ENCODE assay signal across 15 cellular contexts in the genomic region with DNA sequence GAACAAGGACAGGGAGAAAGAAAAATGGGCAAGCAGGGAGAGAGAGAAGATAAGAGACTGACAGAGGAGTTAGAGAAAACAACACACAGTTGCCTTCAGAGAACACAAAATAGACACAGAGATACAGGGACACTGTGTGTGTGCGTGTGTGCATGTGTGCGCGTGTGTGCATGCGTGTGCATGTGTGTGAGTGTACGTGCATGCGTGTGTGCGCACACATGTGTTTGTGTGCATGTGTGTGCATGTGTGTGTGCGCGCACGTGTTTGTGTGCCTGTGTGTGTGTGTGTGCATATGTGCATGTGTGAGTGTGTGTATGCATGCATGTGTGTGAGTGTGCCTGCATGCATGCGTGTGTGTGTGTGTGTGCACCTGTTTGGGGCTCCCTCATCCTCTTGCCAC. TPM values are rescaled to one million over a fixed set of nuclear protein-coding genes. Genes with fewer than 3 reads are reported as not detected.
DNase-seq lines count a peak whose midpoint lies in the region; ATAC-seq and TF ChIP-seq lines count a peak whose summit lies in the region.
"Had no signal": no experiment of that assay in that cellular context is flagged by ENCODE, and none has a peak within 500 bp of the region (broad histone marks: within the 10 kb centered on the region; RNA-seq: fewer than 3 reads in every experiment).

No MANE protein-coding gene starts in this region.

- no peak overlapping the region for H2BK5ac ChIP-seq in trophoblast cell (ENCODE audit: low read depth, low read length, poor library complexity)

- no peaks in the 10 kb centered on the region for H4K20me1 ChIP-seq in PC-9 (ENCODE audit: insufficient read depth)

- 0 out of 2 replicates have a peak, but pooled peaks cover 6% of the 10 kb centered on the region for H3K79me2 ChIP-seq in PC-9 (ENCODE audit: low read depth)
- H3K79me2 ChIP-seq in trophoblast cell (ENCODE audit: control insufficient read depth, insufficient read depth, low read length, poor library complexity): no peaks in the 10 kb centered on the region

- H3K9me3 Mint-ChIP-seq in T-helper 2 cell treated with Interferon-gamma antibody and Interleukin-4, amounts not matched to agents 5 μg/mL and 100 μg/mL, for 36 hours: no peaks in the 10 kb centered on the region
- H3K9me3 Mint-ChIP-seq in central memory CD8-positive, alpha-beta T cell: no peaks in the 10 kb centered on the region

- no CpG with 5 or more reads among the region's 11 CpGs for WGBS in trophoblast cell (ENCODE audit: extremely low coverage, insufficient coverage, insufficient read length)

- H3F3A ChIP-seq in PC-9 (ENCODE audit: insufficient read depth, low read depth): peaks cover 47% of the 10 kb centered on the region

- peaks cover 41% of the 10 kb centered on the region for H3K4me1 ChIP-seq in PC-9 (replicated peaks; ENCODE audit: insufficient read depth)
- H3K4me1 ChIP-seq in trophoblast cell (ENCODE audit: control insufficient read depth in 1 of 2, insufficient read depth in 2 of 2, low read length in 2 of 2): peaks cover 3 to 4% of the 10 kb centered on the region in 2 experiments
- H3K4me1 ChIP-seq in mucosa of descending colon (ENCODE audit: low read depth): peaks cover 7% of the 10 kb centered on the region
- H3K4me1 ChIP-seq: upper lobe of right lung had no signal

- peaks cover 6% of the 10 kb centered on the region for H3K27me3 Mint-ChIP-seq in T-helper 2 cell treated with Interferon-gamma antibody and Interleukin-4, amounts not matched to agents 5 μg/mL and 100 μg/mL, for 36 hours (ENCODE audit: low read depth)
- H3K27me3 Mint-ChIP-seq in central memory CD8-positive, alpha-beta T cell: no peaks in the 10 kb centered on the region

- no peak overlapping the region for H3K18ac ChIP-seq in trophoblast cell (ENCODE audit: low read length)

- no peak overlapping the region for H3K14ac ChIP-seq in trophoblast cell (ENCODE audit: low read length)

- no peaks in the 10 kb centered on the region for H3K79me1 ChIP-seq in trophoblast cell (ENCODE audit: low read length)

- no TSS peak for BruUV-seq in PC-9 (replicated peaks; lab: Mats Ljungman, UMichigan)

- H3K23ac ChIP-seq in trophoblast cell (ENCODE audit: low read length): no peak overlapping the region

- peak overlapping the region; percentile 85 for H3K4me2 ChIP-seq in PC-9
- H3K4me2 ChIP-seq in trophoblast cell (ENCODE audit: low read length): no peak overlapping the region

- intact Hi-C loops in PC-9 (cut with micrococcal nuclease; ENCODE audit: unreplicated experiment) (loop anchor here (1.0 kb wide), 2 partner anchors 11 to 25 kb away; no protein-coding TSS in a partner anchor), mucosa of descending colon (cut with DNase I, micrococcal nuclease) (no loop called here)

- H3K27ac Mint-ChIP-seq in T-helper 2 cell treated with Interferon-gamma antibody and Interleukin-4, amounts not matched to agents 5 μg/mL and 100 μg/mL, for 36 hours: peak overlapping the region; percentile 49
- peak overlapping the region; percentile 22 for H3K27ac Mint-ChIP-seq in central memory CD8-positive, alpha-beta T cell (ENCODE audit: low read depth)

- no peak for DNase-seq in T-helper 2 cell treated with Interferon-gamma antibody and Interleukin-4, amounts not matched to agents 5 μg/mL and 100 μg/mL, for 36 hours (ENCODE audit: low spot score)
- DNase-seq in T-helper 2 cell (no peak), PC-9 (no peak), trophoblast cell (no peak), HuH-7 (ENCODE audit: low spot score) (no peak), mucosa of descending colon (no peak)
- DNase-seq in central memory CD8-positive, alpha-beta T cell (ENCODE audit: low spot score in 2 of 2): no peak
- DNase-seq: activated CD4-positive, alpha-beta T cell treated with anti-CD3 and anti-CD28 coated beads, Interleukin-2, amount 50 U/mL, for 48 hours; central memory CD4-positive, alpha-beta T cell; NCI-H2107; NCI-H748 treated with DMSO at 0.1 percent for 48 hours; Right ventricle myocardium superior; upper lobe of right lung had no signal

- POLR2A ChIA-PET in PC-9 (lab: Charles Lee; ENCODE audit: unreplicated experiment): interaction anchor here (0.6 to 1.0 kb wide), 2 partner anchors 11 to 124 kb away, joined by 4 to 14 read pairs; no protein-coding TSS in a partner anchor

- H3K36me3 ChIP-seq in PC-9 (ENCODE audit: low read depth) (no peaks in the 10 kb centered on the region), trophoblast cell (ENCODE audit: control insufficient read depth in 1 of 2, insufficient read depth in 2 of 2, low read length in 2 of 2) (no peaks in the 10 kb centered on the region), mucosa of descending colon (ENCODE audit: low read depth) (no peaks in the 10 kb centered on the region)
- H3K36me3 ChIP-seq: upper lobe of right lung had no signal

- CTCF ChIA-PET in PC-9 (lab: Charles Lee): interaction anchor here (0.6 kb wide), 1 partner anchor 841 kb away, joined by 3 read pairs; no protein-coding TSS in a partner anchor

- H3K9me3 ChIP-seq in PC-9 (ENCODE audit: insufficient read depth, low read depth) (no peaks in the 10 kb centered on the region), trophoblast cell (ENCODE audit: insufficient read depth, low read depth, low read length) (peaks cover 4% of the 10 kb centered on the region), mucosa of descending colon (no peaks in the 10 kb centered on the region)
- H3K9me3 ChIP-seq: upper lobe of right lung had no signal

- no peak overlapping the region for H4K8ac ChIP-seq in trophoblast cell (ENCODE audit: low read depth, low read length)

- TF ChIP-seq CTCF in PC-9 (conservative IDR thresholded peaks at IDR 0.05) (no peak), mucosa of descending colon (IDR thresholded peaks at IDR 0.05) (no peak)

- H3K4me3 Mint-ChIP-seq in T-helper 2 cell treated with Interferon-gamma antibody and Interleukin-4, amounts not matched to agents 5 μg/mL and 100 μg/mL, for 36 hours: no peak overlapping the region
- no peak overlapping the region for H3K4me3 Mint-ChIP-seq in central memory CD8-positive, alpha-beta T cell

- no peaks in the 10 kb centered on the region for H3K9me2 ChIP-seq in PC-9 (ENCODE audit: insufficient read depth)

- H3K9ac ChIP-seq in trophoblast cell (ENCODE audit: low read length): no peak overlapping the region

- no peak overlapping the region for H2BK12ac ChIP-seq in trophoblast cell (ENCODE audit: low read length)

- no peak overlapping the region for H2BK120ac ChIP-seq in trophoblast cell (ENCODE audit: insufficient read depth, low read length, poor library complexity)

- H4K91ac ChIP-seq in trophoblast cell (ENCODE audit: low read depth, low read length): peak overlapping the region; percentile 27

- H3K27ac ChIP-seq in PC-9 (peak overlapping the region; percentile 99), trophoblast cell (ENCODE audit: low read depth, low read length) (no peak overlapping the region)

- H3K4me1 Mint-ChIP-seq in T-helper 2 cell treated with Interferon-gamma antibody and Interleukin-4, amounts not matched to agents 5 μg/mL and 100 μg/mL, for 36 hours (ENCODE audit: low read depth): peaks cover 12% of the 10 kb centered on the region
- peaks cover 2% of the 10 kb centered on the region for H3K4me1 Mint-ChIP-seq in central memory CD8-positive, alpha-beta T cell

- H2AK5ac ChIP-seq in trophoblast cell (ENCODE audit: low read length): no peak overlapping the region

- no peak overlapping the region for H4K12ac ChIP-seq in trophoblast cell (ENCODE audit: low read depth, low read length)

- H2AFZ ChIP-seq in PC-9 (no peak overlapping the region; the same call in 1 of the 2 replicates), trophoblast cell (ENCODE audit: insufficient read depth, low read length, poor library complexity) (no peak overlapping the region)

- H3K4ac ChIP-seq in trophoblast cell (ENCODE audit: low read depth, low read length): no peak overlapping the region

- no peak for ATAC-seq in central memory CD8-positive, alpha-beta T cell (replicated peaks; ENCODE audit: extremely low read depth, poor library complexity, severe bottlenecking)
- ATAC-seq in HG03039 (IDR thresholded peaks at IDR 0.05; ENCODE audit: unreplicated experiment) (no peak), mucosa of descending colon (no peak)

- H3K4me3 ChIP-seq in PC-9: no peak overlapping the region
- H3K4me3 ChIP-seq in trophoblast cell (ENCODE audit: low read depth, low read length): peak overlapping the region; percentile 51
- no peak overlapping the region for H3K4me3 ChIP-seq in mucosa of descending colon
- H3K4me3 ChIP-seq: upper lobe of right lung had no signal

- no peaks in the 10 kb centered on the region for H3K36me3 Mint-ChIP-seq in T-helper 2 cell treated with Interferon-gamma antibody and Interleukin-4, amounts not matched to agents 5 μg/mL and 100 μg/mL, for 36 hours (ENCODE audit: low read depth)
- peaks cover 1% of the 10 kb centered on the region for H3K36me3 Mint-ChIP-seq in central memory CD8-positive, alpha-beta T cell (ENCODE audit: insufficient read depth)

- H3K27me3 ChIP-seq in PC-9 (ENCODE audit: insufficient read depth, low read depth) (no peaks in the 10 kb centered on the region), trophoblast cell (ENCODE audit: insufficient read depth, low read length) (no peaks in the 10 kb centered on the region)
- H3K27me3 ChIP-seq: upper lobe of right lung had no signal

RNA-seq across cellular contexts. Expression of gene PLAUR, which starts 5.9 kb away (rescaled TPM):
- total RNA-seq in PC-9 (2021) (35.2 and 53.6 TPM in 2 replicates), mucosa of descending colon (100 to 1,000 TPM in 1 of 3 donors, 10 to 100 TPM in 2; 62.0 to 100 (median 75.1) TPM)
- 15.2 and 15.6 TPM in 2 replicates for polyA plus RNA-seq in trophoblast cell (2013)

RNA-seq across cellular contexts. Expression of gene CADM4, which starts 36.3 kb away (rescaled TPM):
- 68.3 and 71.1 TPM in 2 replicates for total RNA-seq in PC-9 (2021)
- 5.5 and 5.8 TPM in 2 replicates for polyA plus RNA-seq in trophoblast cell (2013)
- 10 to 100 TPM in 1 of 3 donors, 1 to 10 TPM in 2; 1.2 to 26.2 (median 3.4) TPM for total RNA-seq in mucosa of descending colon

RNA-seq across cellular contexts. Expression of gene IRGC, which starts 40.0 kb away (rescaled TPM):
- total RNA-seq in PC-9 (2021) (not detected in 2 replicates), mucosa of descending colon (not detected)
- not detected in 2 replicates for polyA plus RNA-seq in trophoblast cell (2013)
- total RNA-seq: myocyte, Right ventricle myocardium superior, upper lobe of right lung had no signal

RNA-seq across cellular contexts. Expression of gene ZNF428, which starts 56.5 kb away (rescaled TPM):
- 46.6 and 61.1 TPM in 2 replicates for total RNA-seq in PC-9 (2021)
- polyA plus RNA-seq in trophoblast cell (2013): 14.9 and 15.3 TPM in 2 replicates
- total RNA-seq in mucosa of descending colon: 10 to 100 TPM; 13.6 to 40.2 (median 19.4) TPM
